ENCODE assay signal across 1 cellular context in the genomic region with DNA sequence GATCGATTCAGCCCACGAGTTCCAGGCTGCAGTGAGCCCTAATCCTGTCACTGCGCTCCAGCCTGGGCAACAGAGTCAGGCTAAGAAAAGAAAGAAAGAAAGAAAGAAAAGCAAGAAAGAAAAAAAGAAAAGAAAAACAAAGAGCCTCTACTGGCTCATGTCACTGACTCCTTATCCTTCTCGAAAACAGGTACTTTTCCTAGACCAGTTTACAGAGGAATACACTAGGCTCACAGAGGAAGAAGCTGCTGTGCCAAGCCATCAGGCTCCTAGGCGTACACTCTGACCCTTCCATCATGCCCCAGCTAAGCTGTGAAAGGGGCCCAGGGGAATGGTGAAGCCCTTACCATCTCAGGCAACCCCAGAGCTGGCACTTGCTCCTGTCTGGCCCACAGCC. TPM values are rescaled to one million over a fixed set of nuclear protein-coding genes. Genes with fewer than 3 reads are reported as not detected.
"Had no signal": no experiment of that assay in that cellular context is flagged by ENCODE, and none has a peak within 500 bp of the region (broad histone marks: within the 10 kb centered on the region; RNA-seq: fewer than 3 reads in every experiment).

No MANE protein-coding gene starts in this region.

RNA-seq across cellular contexts. Expression of a gene that starts 41.9 kb away (rescaled TPM):
- polyA plus RNA-seq: cardiac muscle cell had no signal
